8 cellular contexts compared by ENCODE assay signal in genomic region chr1:247332215-247332900, GRCh38. TPM values are rescaled to one million over a fixed set of nuclear protein-coding genes. Genes with fewer than 3 reads are reported as not detected.
DNase-seq lines count a peak whose midpoint lies in the region; ATAC-seq and TF ChIP-seq lines count a peak whose summit lies in the region.

No MANE protein-coding gene starts in this region.

- peak; percentile 42 for ATAC-seq in GM18505 (IDR thresholded peaks at IDR 0.05; ENCODE audit: unreplicated experiment)
- peak; percentile 32 for ATAC-seq in HG02943 (IDR thresholded peaks at IDR 0.05; ENCODE audit: low read depth, unreplicated experiment)

- TF ChIP-seq CTCF in AG04449 (IDR thresholded peaks at IDR 0.05; ENCODE audit: insufficient read depth, low read length, missing control alignments) (no peak), neural cell (IDR thresholded peaks at IDR 0.05; ENCODE audit: poor library complexity, severe bottlenecking) (no peak)

- no peaks in the 10 kb centered on the region for H3K36me3 ChIP-seq in neural cell (ENCODE audit: insufficient read depth, low read length)

- H3F3A ChIP-seq in neural cell (ENCODE audit: insufficient read depth, low read length, poor library complexity, severe bottlenecking): no peaks in the 10 kb centered on the region

- TF ChIP-seq EP300 in neural cell (conservative IDR thresholded peaks at IDR 0.05; ENCODE audit: poor library complexity, severe bottlenecking): no peak

- H2AFZ ChIP-seq in neural cell (ENCODE audit: low read depth, low read length): peak overlapping the region; percentile 27

- TF ChIP-seq RAD21 in neural cell (conservative IDR thresholded peaks at IDR 0.05): no peak

- TF ChIP-seq POLR2A in GM18505 (IDR thresholded peaks at IDR 0.05; ENCODE audit: borderline replicate concordance, extremely low read depth, insufficient read depth, insufficient read length): peak; percentile 25

- no peaks in the 10 kb centered on the region for H3K9me2 ChIP-seq in neural cell (ENCODE audit: insufficient read depth, low read length)

- no peaks in the 10 kb centered on the region for H3K9me3 ChIP-seq in neural cell (ENCODE audit: low read length)

- POLR2A ChIA-PET in AG04449 (lab: Yijun Ruan, JAX): no interaction called here

- DNase-seq in AG04449 (ENCODE audit: low read depth, low spot score) (no peak), NCI-H82 treated with DMSO at 0.1 percent for 48 hours (lab: John Stamatoyannopoulos, UW; ENCODE audit: unreplicated experiment) (peak; percentile 68), fibroblast of gingiva (ENCODE audit: low read depth) (peak; percentile 41)
- DNase-seq in activated T-cell treated with anti-CD3 and anti-CD28 coated beads, Interleukin-2, amount 50 U/mL, for 48 hours: peak; percentile 70 to 73

- H3K4me3 ChIP-seq in AG04449 (ENCODE audit: low read depth, low read length) (peak overlapping the region; percentile 83), neural cell (ENCODE audit: low read length) (peak overlapping the region; percentile 94)

- CTCF ChIA-PET in AG04449 (lab: Yijun Ruan, JAX): no interaction called here

- peak overlapping the region; percentile 56 for H3K4me2 ChIP-seq in neural cell (ENCODE audit: low read length)

- H4K20me1 ChIP-seq in neural cell (ENCODE audit: insufficient read depth): no peaks in the 10 kb centered on the region

- peaks cover 39% of the 10 kb centered on the region for H3K79me2 ChIP-seq in neural cell (replicated peaks; ENCODE audit: insufficient read depth, low read length)

- no peaks in the 10 kb centered on the region for H3K27me3 ChIP-seq in neural cell (ENCODE audit: insufficient read depth, low read depth, low read length)

- H3K27ac ChIP-seq in neural cell (ENCODE audit: low read length): peak overlapping the region; percentile 65
- peak overlapping the region; percentile 75 for H3K27ac ChIP-seq in temporal lobe (ENCODE audit: low read depth, low read length)

- H3K9ac ChIP-seq in neural cell (ENCODE audit: low read length): peak overlapping the region; percentile 98

TF ChIP-seq in neural cell, 6 proteins besides CTCF, POLR2A, EP300 and RAD21:
- TF ChIP-seq, protein P1, sequence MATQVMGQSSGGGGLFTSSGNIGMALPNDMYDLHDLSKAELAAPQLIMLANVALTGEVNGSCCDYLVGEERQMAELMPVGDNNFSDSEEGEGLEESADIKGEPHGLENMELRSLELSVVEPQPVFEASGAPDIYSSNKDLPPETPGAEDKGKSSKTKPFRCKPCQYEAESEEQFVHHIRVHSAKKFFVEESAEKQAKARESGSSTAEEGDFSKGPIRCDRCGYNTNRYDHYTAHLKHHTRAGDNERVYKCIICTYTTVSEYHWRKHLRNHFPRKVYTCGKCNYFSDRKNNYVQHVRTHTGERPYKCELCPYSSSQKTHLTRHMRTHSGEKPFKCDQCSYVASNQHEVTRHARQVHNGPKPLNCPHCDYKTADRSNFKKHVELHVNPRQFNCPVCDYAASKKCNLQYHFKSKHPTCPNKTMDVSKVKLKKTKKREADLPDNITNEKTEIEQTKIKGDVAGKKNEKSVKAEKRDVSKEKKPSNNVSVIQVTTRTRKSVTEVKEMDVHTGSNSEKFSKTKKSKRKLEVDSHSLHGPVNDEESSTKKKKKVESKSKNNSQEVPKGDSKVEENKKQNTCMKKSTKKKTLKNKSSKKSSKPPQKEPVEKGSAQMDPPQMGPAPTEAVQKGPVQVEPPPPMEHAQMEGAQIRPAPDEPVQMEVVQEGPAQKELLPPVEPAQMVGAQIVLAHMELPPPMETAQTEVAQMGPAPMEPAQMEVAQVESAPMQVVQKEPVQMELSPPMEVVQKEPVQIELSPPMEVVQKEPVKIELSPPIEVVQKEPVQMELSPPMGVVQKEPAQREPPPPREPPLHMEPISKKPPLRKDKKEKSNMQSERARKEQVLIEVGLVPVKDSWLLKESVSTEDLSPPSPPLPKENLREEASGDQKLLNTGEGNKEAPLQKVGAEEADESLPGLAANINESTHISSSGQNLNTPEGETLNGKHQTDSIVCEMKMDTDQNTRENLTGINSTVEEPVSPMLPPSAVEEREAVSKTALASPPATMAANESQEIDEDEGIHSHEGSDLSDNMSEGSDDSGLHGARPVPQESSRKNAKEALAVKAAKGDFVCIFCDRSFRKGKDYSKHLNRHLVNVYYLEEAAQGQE (IDR thresholded peaks at IDR 0.05; ENCODE audit: borderline replicate concordance): no peak
- TF ChIP-seq POLR2AphosphoS5 (IDR thresholded peaks at IDR 0.05) (no peak), TAF1 (IDR thresholded peaks at IDR 0.05; ENCODE audit: low read depth) (peak; percentile 37), EZH2 (IDR thresholded peaks at IDR 0.05; ENCODE audit: borderline replicate concordance, insufficient read depth, low read length, poor library complexity, severe bottlenecking) (no peak), MXI1 (conservative IDR thresholded peaks at IDR 0.05; ENCODE audit: poor library complexity, severe bottlenecking) (peak; percentile 82), SMC3 (conservative IDR thresholded peaks at IDR 0.05; ENCODE audit: poor library complexity) (no peak)

RNA-seq across cellular contexts. Expression of gene ZNF496, which starts 0.7 kb away (rescaled TPM):
- polyA plus RNA-seq in neural cell: 23.0 and 25.2 TPM in 2 replicates
- polyA minus RNA-seq in neural cell: 28.2 and 30.2 TPM in 2 replicates
- total RNA-seq in temporal lobe: 18.7 TPM
